In the genomic region with DNA sequence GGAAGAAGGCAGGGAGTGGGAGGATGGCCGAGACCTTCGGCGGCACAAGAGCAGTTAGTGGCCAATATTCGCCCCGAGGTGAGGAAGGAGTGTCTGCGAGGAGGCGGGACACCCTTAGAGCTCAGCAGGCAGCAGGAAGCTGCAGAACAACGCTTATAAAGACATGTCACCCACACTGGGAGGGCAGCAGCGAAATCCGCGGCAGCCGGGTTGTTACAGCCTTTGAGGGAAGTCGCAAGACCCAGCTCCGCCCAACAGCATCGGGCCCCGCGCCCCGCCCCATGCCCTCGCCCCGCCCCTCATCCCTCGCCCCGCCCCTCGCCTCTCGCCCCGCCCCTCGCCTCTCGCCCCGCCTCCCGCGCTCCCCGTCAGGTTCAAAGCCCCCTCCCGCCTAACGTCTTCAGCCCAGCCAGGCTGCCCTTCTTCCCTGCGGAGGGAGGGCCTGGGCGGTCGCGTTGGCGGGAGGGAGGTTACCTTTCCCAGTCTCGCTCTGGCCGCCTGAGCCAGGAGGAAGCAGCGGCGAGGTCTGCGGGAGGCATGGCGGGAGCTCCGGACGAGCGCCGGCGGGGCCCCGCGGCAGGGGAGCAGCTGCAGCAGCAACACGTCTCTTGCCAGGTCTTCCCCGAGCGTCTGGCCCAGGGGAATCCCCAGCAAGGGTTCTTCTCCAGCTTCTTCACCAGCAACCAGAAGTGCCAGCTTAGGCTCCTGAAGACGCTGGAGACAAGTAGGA, we compare ENCODE assay signal across 8 cellular contexts. TPM values are rescaled to one million over a fixed set of nuclear protein-coding genes. Genes with fewer than 3 reads are reported as not detected.
DNase-seq lines count a peak whose midpoint lies in the region; ATAC-seq and TF ChIP-seq lines count a peak whose summit lies in the region.

A gene with protein sequence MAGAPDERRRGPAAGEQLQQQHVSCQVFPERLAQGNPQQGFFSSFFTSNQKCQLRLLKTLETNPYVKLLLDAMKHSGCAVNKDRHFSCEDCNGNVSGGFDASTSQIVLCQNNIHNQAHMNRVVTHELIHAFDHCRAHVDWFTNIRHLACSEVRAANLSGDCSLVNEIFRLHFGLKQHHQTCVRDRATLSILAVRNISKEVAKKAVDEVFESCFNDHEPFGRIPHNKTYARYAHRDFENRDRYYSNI (plus strand): TSS at position 403 of the 730 bp plus-strand sequence. CDS start 135 bp downstream, at position 538.

- H4K20me1 ChIP-seq in IMR-90 (ENCODE audit: insufficient read depth, low read length) (no peaks in the 10 kb centered on the region), OCI-LY7 (ENCODE audit: insufficient read depth, low read length) (no peaks in the 10 kb centered on the region)

- 0 out of 2 replicates have a peak, but pooled peaks cover 3% of the 10 kb centered on the region for H3K4me1 ChIP-seq in IMR-90 (ENCODE audit: control insufficient read depth, insufficient read depth, low read length)
- H3K4me1 ChIP-seq in OCI-LY7 (ENCODE audit: insufficient read depth, low read length, poor library complexity, severe bottlenecking): peaks cover 39% of the 10 kb centered on the region
- peaks cover 17% of the 10 kb centered on the region for H3K4me1 ChIP-seq in mucosa of descending colon (ENCODE audit: low read depth)

- ATAC-seq in GM21529 (IDR thresholded peaks at IDR 0.05; ENCODE audit: unreplicated experiment) (peak; percentile 79), IMR-90 (ENCODE audit: low read depth) (peak; percentile 96), mucosa of descending colon (peak; percentile 94)

- TF ChIP-seq CTCF in IMR-90 (conservative IDR thresholded peaks at IDR 0.05; ENCODE audit: low read depth, low read length) (no peak), OCI-LY7 (conservative IDR thresholded peaks at IDR 0.05; ENCODE audit: low read length) (no peak), epithelial cell of esophagus (IDR thresholded peaks at IDR 0.05; ENCODE audit: insufficient read depth, low read depth, low read length, missing control alignments) (no peak), mucosa of descending colon (IDR thresholded peaks at IDR 0.05) (no peak)

- H2AFZ ChIP-seq in IMR-90 (replicated peaks; ENCODE audit: low read length, poor library complexity) (peak within 1 kb of the TSS; percentile 93), OCI-LY7 (ENCODE audit: low read length) (peak within 1 kb of the TSS; percentile 85)

- H4K91ac ChIP-seq in IMR-90 (ENCODE audit: insufficient read depth, low read depth, low read length): peak within 1 kb of the TSS; percentile 73

- TF ChIP-seq POLR2A in IMR-90 (IDR thresholded peaks at IDR 0.05; ENCODE audit: low read depth, low read length): peak; percentile 71

- H3K9me3 ChIP-seq in IMR-90 (ENCODE audit: control insufficient read depth, insufficient read depth, low read length) (no peaks in the 10 kb centered on the region), OCI-LY7 (ENCODE audit: low read length) (no peaks in the 10 kb centered on the region), mucosa of descending colon (no peaks in the 10 kb centered on the region)

- no peak within 1 kb of the TSS for H3K56ac ChIP-seq in IMR-90 (ENCODE audit: extremely low read depth, insufficient read depth, low read length)

- H3K4me3 ChIP-seq in IMR-90 (ENCODE audit: insufficient read depth, low read depth, low read length) (peak within 1 kb of the TSS; percentile 80), OCI-LY7 (ENCODE audit: low read depth, low read length, poor library complexity, severe bottlenecking) (peak within 1 kb of the TSS; percentile 88), epithelial cell of esophagus (ENCODE audit: low read length) (peak within 1 kb of the TSS; percentile 75), mucosa of descending colon (peak within 1 kb of the TSS; percentile 36)

- dilution Hi-C loops in IMR-90 (cut with HindIII; ENCODE audit: low sequenced_read_pairs, unreplicated experiment): no loop called here

- peak within 1 kb of the TSS; percentile 61; the same call in 1 of the 3 replicates for H2BK15ac ChIP-seq in IMR-90 (ENCODE audit: low read depth, low read length)

- 0 out of 2 replicates have a peak, but pooled peaks cover 2% of the 10 kb centered on the region for H3K9me1 ChIP-seq in IMR-90 (ENCODE audit: insufficient read depth, low read length)

- H3K4me2 ChIP-seq in IMR-90 (ENCODE audit: low read depth, low read length) (peak within 1 kb of the TSS; percentile 88), OCI-LY7 (ENCODE audit: low read length) (peak within 1 kb of the TSS; percentile 97)

- CTCF ChIA-PET in IMR-90 (lab: Yijun Ruan, JAX) (interaction anchor here (0.5 kb wide), 1 partner anchor 304 kb away, joined by 4 read pairs; no protein-coding TSS in a partner anchor), OCI-LY7 (lab: Charles Lee; ENCODE audit: unreplicated experiment) (interaction anchor here (0.6 kb wide), 1 partner anchor 190 kb away, joined by 4 read pairs; no protein-coding TSS in a partner anchor)

- peak; percentile 69 for DNase-seq in DMS 273 treated with DMSO at 0.1 percent for 48 hours (lab: John Stamatoyannopoulos, UW)
- DNase-seq in IMR-90: peak; percentile 83
- DNase-seq in OCI-LY7 (ENCODE audit: low spot score): peak; percentile 96
- peak; percentile 81 for DNase-seq in activated T-cell treated with anti-CD3 and anti-CD28 coated beads for 24 hours (ENCODE audit: low read depth)
- peak; percentile 91 for DNase-seq in epithelial cell of esophagus (ENCODE audit: low read depth)
- peak; percentile 95 to 96 (median 95) for DNase-seq in mucosa of descending colon
- DNase-seq in stimulated activated CD8-positive, alpha-beta memory T cell treated with anti-CD3 and anti-CD28 coated beads, Interleukin-4, amount 100 ng/mL, for 1 hour (ENCODE audit: low read depth in 2 of 2, low spot score in 1 of 2): peak; percentile 75 to 84

- 0% methylated on average over 6 of the region's 55 CpGs; no CpG with 5 or more reads in 1 of the 2 experiments for whole genome bisulfite sequencing in IMR-90 (ENCODE audit: extremely low coverage in 2 of 2, insufficient read length in 1 of 2), 2 experiments

- peak within 1 kb of the TSS; percentile 74 for H4K5ac ChIP-seq in IMR-90 (ENCODE audit: low read depth, low read length)

- peak within 1 kb of the TSS; percentile 88 for H3K4ac ChIP-seq in IMR-90 (ENCODE audit: low read depth, low read length)

- H2BK20ac ChIP-seq in IMR-90 (ENCODE audit: low read depth, low read length): no peak within 1 kb of the TSS

- BruUV-seq in IMR-90 (replicated peaks; lab: Mats Ljungman, UMichigan) (no TSS peak), OCI-LY7 (replicated peaks; lab: Mats Ljungman, UMichigan) (no TSS peak)

- peak within 1 kb of the TSS; percentile 83 to 90 for H4K8ac ChIP-seq in IMR-90 (ENCODE audit: low read depth in 2 of 2, low read length in 2 of 2)

- H2BK120ac ChIP-seq in IMR-90 (ENCODE audit: low read depth, low read length): peak within 1 kb of the TSS; percentile 50; the same call in 1 of the 2 replicates

- peak within 1 kb of the TSS; percentile 61; the same call in 1 of the 2 replicates for H3K23ac ChIP-seq in IMR-90 (ENCODE audit: low read depth, low read length)

- H3K9me2 ChIP-seq in OCI-LY7 (ENCODE audit: insufficient read depth, low read length): no peaks in the 10 kb centered on the region

- no peak within 1 kb of the TSS for H2AK9ac ChIP-seq in IMR-90 (replicated peaks; ENCODE audit: low read depth, low read length, poor library complexity)

- H2AK5ac ChIP-seq in IMR-90 (ENCODE audit: low read depth, low read length): no peak within 1 kb of the TSS

- no peaks in the 10 kb centered on the region for H3K36me3 ChIP-seq in IMR-90 (ENCODE audit: control insufficient read depth, insufficient read depth, low read length)
- no peaks in the 10 kb centered on the region for H3K36me3 ChIP-seq in OCI-LY7 (ENCODE audit: insufficient read depth, low read length)
- H3K36me3 ChIP-seq in mucosa of descending colon (ENCODE audit: low read depth): no peaks in the 10 kb centered on the region

- TF ChIP-seq RAD21 in IMR-90 (IDR thresholded peaks at IDR 0.05; ENCODE audit: low read length): no peak

- peak within 1 kb of the TSS; percentile 50 for H3K18ac ChIP-seq in IMR-90 (ENCODE audit: low read depth, low read length)

- peak within 1 kb of the TSS; percentile 70 for H3K14ac ChIP-seq in IMR-90 (replicated peaks; ENCODE audit: low read depth, low read length)

- H3K27ac ChIP-seq in IMR-90 (ENCODE audit: insufficient read depth, low read length): peak within 1 kb of the TSS; percentile 82
- H3K27ac ChIP-seq in OCI-LY7 (ENCODE audit: low read depth, low read length, poor library complexity, severe bottlenecking): peak within 1 kb of the TSS; percentile 81

- H3K79me2 ChIP-seq in OCI-LY7 (ENCODE audit: insufficient read depth, low read depth, low read length): peaks cover 8% of the 10 kb centered on the region; the same call in 1 of the 2 replicates

- peaks cover 7 to 8% of the 10 kb centered on the region in 2 experiments; a peak in 2 of 4 replicates for H3K79me1 ChIP-seq in IMR-90 (ENCODE audit: low read depth in 1 of 2, low read length in 2 of 2)

- H3K9ac ChIP-seq in IMR-90 (ENCODE audit: low read depth, low read length): peak within 1 kb of the TSS; percentile 81

- intact Hi-C loops in IMR-90 (cut with micrococcal nuclease): no loop called here
- intact Hi-C loops in OCI-LY7 (cut with micrococcal nuclease; ENCODE audit: unreplicated experiment): no loop called here
- intact Hi-C loops in mucosa of descending colon (cut with DNase I, micrococcal nuclease): no loop called here

- POLR2A ChIA-PET in IMR-90 (lab: Charles Lee; ENCODE audit: unreplicated experiment) (interaction anchor here (1.0 kb wide), 1 partner anchor 11 kb away, joined by 5 read pairs; no protein-coding TSS in a partner anchor), OCI-LY7 (lab: Charles Lee) (interaction anchor here (0.6 to 3.3 kb wide), 9 partner anchors 10 to 330 kb away, joined by 3 to 16 read pairs (median 4); no protein-coding TSS in a partner anchor)

- peak within 1 kb of the TSS; percentile 44 for H2BK5ac ChIP-seq in IMR-90 (ENCODE audit: low read depth, low read length, poor library complexity, severe bottlenecking)

- in situ Hi-C loops in IMR-90 (cut with MboI; ENCODE audit: low sequenced_read_pairs): no loop called here

- H3K27me3 ChIP-seq in IMR-90 (ENCODE audit: control insufficient read depth, insufficient read depth, low read length): no peaks in the 10 kb centered on the region

TF ChIP-seq in IMR-90, 13 proteins besides CTCF, POLR2A, EP300 and RAD21:
- TF ChIP-seq MAFK (IDR thresholded peaks at IDR 0.05; ENCODE audit: low read depth, low read length) (no peak), MXI1 (IDR thresholded peaks at IDR 0.05; ENCODE audit: borderline replicate concordance, low read depth, low read length) (peak; percentile 70; the same call in 1 of the 2 replicates), MAZ (IDR thresholded peaks at IDR 0.05; ENCODE audit: borderline replicate concordance, low read depth, low read length) (peak; percentile 75; the same call in 1 of the 2 replicates)

RNA-seq across cellular contexts. Expression of the gene that starts here (rescaled TPM):
- total RNA-seq in IMR-90 (2012; rRNA removed) (7.2 TPM in 2 replicates), OCI-LY7 (2022) (27.5 and 31.7 TPM in 2 replicates), mucosa of descending colon (10 to 100 TPM; 13.7 to 19.0 (median 15.3) TPM)
- polyA plus RNA-seq in IMR-90 (2012; rRNA removed): 5.4 and 6.4 TPM in 2 replicates
- 1.8 and 3.0 TPM in 2 replicates for polyA plus RNA-seq in IMR-90 (2012; cell fraction: cytosol; rRNA removed)
- polyA plus RNA-seq in IMR-90 (2012; cell fraction: nucleus; rRNA removed; ENCODE audit: low replicate concordance): 0.52 and 3.2 TPM in 2 replicates
- 42.9 and 51.3 TPM in 2 replicates for total RNA-seq in OCI-LY7 (2014; rRNA removed; shearing (Covaris generic))

Comparison
In these comparisons a context has a peak if more than half of its experiments do, and no peak if none do; other contexts are left out.
1. Peak in every context shown above with its lines: DNase-seq, ATAC-seq, H3K4me3 ChIP-seq and H3K27ac ChIP-seq.
2. H3K4me3 ChIP-seq: peak in every context shown above with its lines; median percentile 88 in OCI-LY7; 80 in IMR-90; 75 in epithelial cell of esophagus; 36 in mucosa of descending colon.